15 cellular contexts compared by ENCODE assay signal in the genomic region with DNA sequence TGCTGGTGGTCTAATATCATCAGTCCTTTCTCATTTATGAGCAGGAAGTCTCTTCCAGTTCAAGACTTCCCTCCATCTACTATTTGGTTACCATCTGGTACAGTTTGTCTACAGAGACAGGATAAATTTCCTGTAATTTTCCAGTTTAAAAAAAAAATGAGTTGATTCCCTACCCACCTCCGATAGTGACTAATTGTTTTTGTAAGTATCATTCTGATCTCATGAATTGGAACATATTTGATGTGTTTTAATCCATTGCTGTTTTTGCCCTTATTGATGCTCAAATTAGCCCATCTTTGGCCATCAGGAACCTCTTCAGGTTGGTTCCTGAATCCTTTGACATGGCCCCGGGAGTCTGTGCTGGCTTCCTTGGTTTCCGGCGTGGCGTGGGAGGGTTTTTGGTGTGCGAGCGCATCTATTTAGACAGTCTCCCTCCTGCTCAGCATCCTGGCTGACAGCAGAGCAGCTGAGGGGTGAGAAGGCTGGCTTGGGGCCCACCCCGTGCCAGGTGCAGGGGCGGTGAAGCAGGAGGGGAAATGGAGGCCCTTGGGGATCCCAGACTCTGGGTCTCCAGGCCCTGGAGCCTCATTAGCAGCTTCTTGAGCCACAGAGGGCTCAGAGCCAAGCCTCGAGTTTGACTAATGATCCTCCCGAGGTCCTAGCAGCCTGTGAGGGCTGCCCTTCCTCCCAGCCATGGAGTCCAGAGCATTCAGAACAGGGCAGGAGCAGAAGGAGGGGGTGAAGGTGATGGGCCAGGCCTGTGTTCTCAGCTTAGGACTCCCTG. TPM values are rescaled to one million over a fixed set of nuclear protein-coding genes. Genes with fewer than 3 reads are reported as not detected.
DNase-seq lines count a peak whose midpoint lies in the region; ATAC-seq lines count a peak whose summit lies in the region.
"Had no signal": no experiment of that assay in that cellular context is flagged by ENCODE, and none has a peak within 500 bp of the region (broad histone marks: within the 10 kb centered on the region; RNA-seq: fewer than 3 reads in every experiment).

No MANE protein-coding gene starts in this region.

- ATAC-seq in GM19395 (IDR thresholded peaks at IDR 0.05; ENCODE audit: unreplicated experiment) (no peak), GM21360 (IDR thresholded peaks at IDR 0.05; ENCODE audit: unreplicated experiment) (no peak)
- ATAC-seq: activated T-cell treated with anti-CD3 and anti-CD28 coated beads, Interleukin-2, amount 50 U/mL, for 4 hours had no signal

- no peaks in the 10 kb centered on the region for H3K27me3 ChIP-seq in skeletal muscle satellite cell (ENCODE audit: control insufficient read depth, insufficient read depth, low read length)
- H3K27me3 ChIP-seq: SJSA1 had no signal

- peaks cover 67% of the 10 kb centered on the region for H3K4me1 ChIP-seq in skeletal muscle satellite cell (ENCODE audit: control insufficient read depth, insufficient read depth, low read length)

- no peaks in the 10 kb centered on the region for H3K9me3 ChIP-seq in skeletal muscle satellite cell (replicated peaks; ENCODE audit: low read length)
- H3K9me3 ChIP-seq: mucosa of descending colon, SJSA1 had no signal

- H3K4me2 ChIP-seq in skeletal muscle satellite cell (ENCODE audit: low read length): peak overlapping the region; percentile 75

- H3K36me3 ChIP-seq in skeletal muscle satellite cell (ENCODE audit: insufficient read depth, low read length): peaks cover 4% of the 10 kb centered on the region

- peak; percentile 52 for DNase-seq in ELR (ENCODE audit: low read depth)
- peak; percentile 28 for DNase-seq in NCI-H2081 treated with DMSO at 0.1 percent for 48 hours (lab: John Stamatoyannopoulos, UW)
- DNase-seq in dermis blood vessel endothelial cell: peak; percentile 19
- no peak for DNase-seq in NCI-H526 (lab: John Stamatoyannopoulos, UW)
- DNase-seq: activated B cell treated with CpG ODN at 0.5 μM for 24 hours; activated T-cell treated with anti-CD3 and anti-CD28 coated beads, Interleukin-2, amount 50 U/mL, for 4 hours; mucosa of descending colon; NCI-H774; stimulated activated CD4-positive, alpha-beta T cell treated with anti-CD3 and anti-CD28 coated beads, Interleukin-4, amount 100 ng/mL, for 24 hours had no signal

- peak overlapping the region; percentile 59 for H3K9ac ChIP-seq in skeletal muscle satellite cell (ENCODE audit: low read depth, low read length)

- peak overlapping the region; percentile 40 for H3K4me3 ChIP-seq in skeletal muscle satellite cell (ENCODE audit: low read length)
- H3K4me3 ChIP-seq: mucosa of descending colon, SJSA1 had no signal

RNA-seq across cellular contexts. Expression of a gene that starts 6.8 kb away (rescaled TPM):
- 0.47 TPM in 1 of 2 replicates, not detected in the other for total RNA-seq in dermis blood vessel endothelial cell
- not detected in 2 replicates for total RNA-seq in skeletal muscle satellite cell (2012; rRNA removed)
- total RNA-seq: activated B cell treated with CpG ODN at 0.5 μM for 24 hours; activated T-cell treated with anti-CD3 and anti-CD28 coated beads, Interleukin-2, amount 50 U/mL, for 4 hours; epithelial cell of proximal tubule; pulmonary artery endothelial cell; SJSA1 had no signal

RNA-seq across cellular contexts. Expression of a gene that starts 18.6 kb away (rescaled TPM):
- total RNA-seq in dermis blood vessel endothelial cell: 7.7 and 8.7 TPM in 2 replicates
- under 0.01 and 0.25 TPM in 2 replicates for total RNA-seq in skeletal muscle satellite cell (2012; rRNA removed)
- total RNA-seq: SJSA1 had no signal

RNA-seq across cellular contexts. Expression of a gene that starts 42.7 kb away (rescaled TPM):
- 5.6 and 8.5 TPM in 2 replicates for total RNA-seq in dermis blood vessel endothelial cell
- total RNA-seq in skeletal muscle satellite cell (2012; rRNA removed): 21.2 and 21.5 TPM in 2 replicates

Comparison
In these comparisons a context has a peak if more than half of its experiments do, and no peak if none do; other contexts are left out.
1. DNase-seq: peak in ELR (single experiment), NCI-H2081 treated with DMSO at 0.1 percent for 48 hours (single experiment) and dermis blood vessel endothelial cell (single experiment); none in NCI-H526 (0 of 2).